27 cellular contexts compared by ENCODE assay signal in the genomic region with DNA sequence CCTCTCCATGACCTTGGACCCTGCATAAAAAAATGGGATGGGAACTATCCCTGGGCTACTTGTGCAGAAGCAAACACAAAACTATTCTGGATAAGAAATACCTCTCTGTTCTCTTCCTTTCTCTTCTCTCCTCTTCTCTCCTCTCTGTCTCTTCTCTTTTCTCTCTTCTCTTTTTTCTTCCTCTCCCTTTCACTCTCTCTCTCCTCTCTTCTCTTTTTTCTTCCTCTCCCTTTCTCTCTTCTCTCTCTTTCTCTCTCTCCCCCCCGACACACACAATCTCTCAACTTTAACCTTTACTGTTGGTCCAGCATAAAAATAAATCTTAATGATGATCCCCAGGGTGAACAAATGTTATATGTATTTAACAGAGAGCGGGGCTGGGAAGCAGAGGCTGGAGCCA.
"Had no signal": no experiment of that assay in that cellular context is flagged by ENCODE, and none has a peak within 500 bp of the region (broad histone marks: within the 10 kb centered on the region; RNA-seq: fewer than 3 reads in every experiment).

No MANE protein-coding gene starts in this region.

- DNase-seq: activated CD4-positive, alpha-beta memory T cell treated with anti-CD3 and anti-CD28 coated beads, Interleukin-2, amount 10 ng/mL, durations not matched to agents 7 days and 5 days; activated CD4-positive, alpha-beta T cell treated with anti-CD3 and anti-CD28 coated beads for 36 hours; activated CD4-positive, alpha-beta T cell treated with anti-CD3 and anti-CD28 coated beads, Interleukin-2, amount 10 ng/mL, durations not matched to agents 7 days and 5 days; activated CD4-positive, alpha-beta T cell treated with anti-CD3 and anti-CD28 coated beads, Interleukin-2, amount 50 U/mL, for 4 hours; activated CD4-positive, CD25-positive, alpha-beta regulatory T cell; activated CD4-positive, CD25-positive, alpha-beta regulatory T cell treated with anti-CD3 and anti-CD28 coated beads, Interleukin-2, amount 50 U/mL, for 72 hours; activated effector memory CD4-positive, alpha-beta T cell treated with Interleukin-2 at 50 U/mL for 16 hours; activated gamma-delta T cell treated with Interleukin-2 at 50 U/mL for 16 hours; activated naive CD4-positive, alpha-beta T cell treated with anti-CD3 and anti-CD28 coated beads for 36 hours; activated naive CD8-positive, alpha-beta T cell treated with anti-CD3 and anti-CD28 coated beads for 36 hours; activated naive CD8-positive, alpha-beta T cell treated with anti-CD3 and anti-CD28 coated beads, Interleukin-2, amount 50 U/mL, for 24 hours; activated T-cell treated with anti-CD3 and anti-CD28 coated beads, Interleukin-2, amount 50 U/mL, for 4 hours; adrenal gland; amygdala; aorta; body of pancreas; caudate nucleus; cortex of kidney; effector CD8-positive, alpha-beta T cell; esophagus squamous epithelium; foreskin melanocyte; heart right ventricle; T-helper 2 cell had no signal

- H3K4me1 Mint-ChIP-seq: activated CD4-positive, alpha-beta memory T cell treated with anti-CD3 and anti-CD28 coated beads, Interleukin-2, amount 10 ng/mL, durations not matched to agents 7 days and 5 days; activated CD4-positive, alpha-beta T cell treated with anti-CD3 and anti-CD28 coated beads for 36 hours; activated CD4-positive, alpha-beta T cell treated with anti-CD3 and anti-CD28 coated beads, Interleukin-2, amount 10 ng/mL, durations not matched to agents 7 days and 5 days; activated naive CD4-positive, alpha-beta T cell treated with anti-CD3 and anti-CD28 coated beads, Interleukin-2, amount 50 U/mL, for 24 hours; activated naive CD8-positive, alpha-beta T cell treated with anti-CD3 and anti-CD28 coated beads for 36 hours; activated naive CD8-positive, alpha-beta T cell treated with anti-CD3 and anti-CD28 coated beads, Interleukin-2, amount 50 U/mL, for 24 hours; activated T-helper 17 cell treated with anti-CD3 and anti-CD28 coated beads, Interleukin-2, amount 50 U/mL, for 72 hours had no signal

- H3K9me3 ChIP-seq: adrenal gland, body of pancreas, esophagus squamous epithelium, gastroesophageal sphincter, heart right ventricle had no signal

- H3K27ac ChIP-seq: adrenal gland, body of pancreas, epithelial cell of prostate, esophagus squamous epithelium, gastroesophageal sphincter, heart right ventricle had no signal

- H3K27me3 ChIP-seq: adrenal gland, body of pancreas, esophagus squamous epithelium, gastroesophageal sphincter, heart right ventricle had no signal

- H3K4me1 ChIP-seq: body of pancreas, esophagus squamous epithelium had no signal

- H3K4me3 ChIP-seq: adrenal gland, body of pancreas, esophagus squamous epithelium, gastroesophageal sphincter, heart right ventricle had no signal

- H3K27me3 Mint-ChIP-seq: activated CD4-positive, alpha-beta T cell treated with anti-CD3 and anti-CD28 coated beads, Interleukin-2, amount 10 ng/mL, durations not matched to agents 7 days and 5 days; activated naive CD8-positive, alpha-beta T cell treated with anti-CD3 and anti-CD28 coated beads, Interleukin-2, amount 50 U/mL, for 24 hours had no signal

- H3K9me3 Mint-ChIP-seq: activated CD4-positive, alpha-beta memory T cell treated with anti-CD3 and anti-CD28 coated beads, Interleukin-2, amount 10 ng/mL, durations not matched to agents 7 days and 5 days; activated CD4-positive, alpha-beta T cell treated with anti-CD3 and anti-CD28 coated beads, Interleukin-2, amount 10 ng/mL, durations not matched to agents 7 days and 5 days; activated naive CD4-positive, alpha-beta T cell treated with anti-CD3 and anti-CD28 coated beads for 36 hours; activated naive CD4-positive, alpha-beta T cell treated with anti-CD3 and anti-CD28 coated beads, Interleukin-2, amount 50 U/mL, for 24 hours; activated naive CD8-positive, alpha-beta T cell treated with anti-CD3 and anti-CD28 coated beads for 36 hours; activated naive CD8-positive, alpha-beta T cell treated with anti-CD3 and anti-CD28 coated beads, Interleukin-2, amount 50 U/mL, for 24 hours; activated T-cell treated with anti-CD3 and anti-CD28 coated beads, Interleukin-2, amount 50 U/mL, for 4 hours; activated T-helper 17 cell treated with anti-CD3 and anti-CD28 coated beads, Interleukin-2, amount 50 U/mL, for 72 hours had no signal

- H3K36me3 Mint-ChIP-seq: activated naive CD4-positive, alpha-beta T cell treated with anti-CD3 and anti-CD28 coated beads, Interleukin-2, amount 50 U/mL, for 24 hours; activated naive CD8-positive, alpha-beta T cell treated with anti-CD3 and anti-CD28 coated beads for 36 hours had no signal

- H3K36me3 ChIP-seq: adrenal gland, gastroesophageal sphincter had no signal

- H3K27ac Mint-ChIP-seq: activated CD4-positive, alpha-beta memory T cell treated with anti-CD3 and anti-CD28 coated beads, Interleukin-2, amount 10 ng/mL, durations not matched to agents 7 days and 5 days; activated CD4-positive, alpha-beta T cell treated with anti-CD3 and anti-CD28 coated beads for 36 hours; activated CD4-positive, alpha-beta T cell treated with anti-CD3 and anti-CD28 coated beads, Interleukin-2, amount 10 ng/mL, durations not matched to agents 7 days and 5 days; activated naive CD4-positive, alpha-beta T cell treated with anti-CD3 and anti-CD28 coated beads for 36 hours; activated naive CD4-positive, alpha-beta T cell treated with anti-CD3 and anti-CD28 coated beads, Interleukin-2, amount 50 U/mL, for 24 hours; activated naive CD8-positive, alpha-beta T cell treated with anti-CD3 and anti-CD28 coated beads for 36 hours; activated naive CD8-positive, alpha-beta T cell treated with anti-CD3 and anti-CD28 coated beads, Interleukin-2, amount 50 U/mL, for 24 hours; activated T-helper 17 cell treated with anti-CD3 and anti-CD28 coated beads, Interleukin-2, amount 50 U/mL, for 72 hours had no signal

- H3K4me3 Mint-ChIP-seq: activated CD4-positive, alpha-beta memory T cell treated with anti-CD3 and anti-CD28 coated beads, Interleukin-2, amount 10 ng/mL, durations not matched to agents 7 days and 5 days; activated CD4-positive, alpha-beta T cell treated with anti-CD3 and anti-CD28 coated beads for 36 hours; activated CD4-positive, alpha-beta T cell treated with anti-CD3 and anti-CD28 coated beads, Interleukin-2, amount 10 ng/mL, durations not matched to agents 7 days and 5 days; activated naive CD4-positive, alpha-beta T cell treated with anti-CD3 and anti-CD28 coated beads for 36 hours; activated naive CD4-positive, alpha-beta T cell treated with anti-CD3 and anti-CD28 coated beads, Interleukin-2, amount 50 U/mL, for 24 hours; activated naive CD8-positive, alpha-beta T cell treated with anti-CD3 and anti-CD28 coated beads for 36 hours; activated naive CD8-positive, alpha-beta T cell treated with anti-CD3 and anti-CD28 coated beads, Interleukin-2, amount 50 U/mL, for 24 hours; activated T-cell treated with anti-CD3 and anti-CD28 coated beads, Interleukin-2, amount 50 U/mL, for 4 hours; activated T-helper 17 cell treated with anti-CD3 and anti-CD28 coated beads, Interleukin-2, amount 50 U/mL, for 72 hours had no signal

- ATAC-seq: activated CD4-positive, alpha-beta T cell treated with anti-CD3 and anti-CD28 coated beads for 36 hours; activated naive CD8-positive, alpha-beta T cell treated with anti-CD3 and anti-CD28 coated beads, Interleukin-2, amount 50 U/mL, for 24 hours; activated T-helper 17 cell treated with anti-CD3 and anti-CD28 coated beads, Interleukin-2, amount 50 U/mL, for 72 hours; body of pancreas; gastroesophageal sphincter had no signal
